Comparison of ENCODE assay signal across 20 cellular contexts in genomic region chr9:2307480-2307879, GRCh38.
A peak's percentile ranks its signal among the peaks of the same experiment; 100 is the strongest.
DNase-seq lines count a peak whose midpoint lies in the region; ATAC-seq and TF ChIP-seq lines count a peak whose summit lies in the region.
"Had no signal": no experiment of that assay in that cellular context is flagged by ENCODE, and none has a peak within 500 bp of the region (broad histone marks: within the 10 kb centered on the region; RNA-seq: fewer than 3 reads in every experiment).

No MANE protein-coding gene starts in this region.

- H3K4me2 ChIP-seq in neuronal stem cell (ENCODE audit: insufficient read depth, low read length, poor library complexity, severe bottlenecking) (no peak overlapping the region), MM.1S (ENCODE audit: low read depth, low read length) (no peak overlapping the region)
- H3K4me2 ChIP-seq: PC-9 had no signal

- H3K4me1 Mint-ChIP-seq in stimulated activated naive B cell treated with anti-CD40 and anti-IgM and Interleukin-4, amounts not matched to agents 10 μg/mL and 1 μg/mL and 100 μg/mL, for 72 hours: no peaks in the 10 kb centered on the region
- H3K4me1 Mint-ChIP-seq: CD8-positive, alpha-beta memory T cell; endodermal cell; naive B cell; T-cell had no signal

- TF ChIP-seq CTCF in MM.1S (IDR thresholded peaks at IDR 0.05; ENCODE audit: low read length): no peak

- H3K9me3 ChIP-seq in neuronal stem cell (replicated peaks in 1 of 2; ENCODE audit: control insufficient read depth in 2 of 2, insufficient read depth in 1 of 2, low read depth in 1 of 2, low read length in 2 of 2): peaks cover 0 to 3% of the 10 kb centered on the region in 2 donors
- no peaks in the 10 kb centered on the region for H3K9me3 ChIP-seq in MM.1S (replicated peaks; ENCODE audit: insufficient read depth, low read length)
- H3K9me3 ChIP-seq: suprapubic skin had no signal

- H2BK120ac ChIP-seq in neuronal stem cell (ENCODE audit: low read depth, low read length): no peak overlapping the region

- H3K14ac ChIP-seq in neuronal stem cell (ENCODE audit: low read length): no peak overlapping the region

- H3K27ac ChIP-seq in neuronal stem cell (replicated peaks; ENCODE audit: low read length) (no peak overlapping the region), MM.1S (ENCODE audit: low read length) (no peak overlapping the region)
- H3K27ac ChIP-seq: PC-9, suprapubic skin had no signal

- no peaks in the 10 kb centered on the region for H3K79me2 ChIP-seq in MM.1S (ENCODE audit: low read length)

- H2BK15ac ChIP-seq in neuronal stem cell (ENCODE audit: low read length): no peak overlapping the region

- DNase-seq in DMS53 treated with DMSO at 0.1 percent for 48 hours (lab: John Stamatoyannopoulos, UW; ENCODE audit: unreplicated experiment) (peak; percentile 48), RKO (ENCODE audit: low spot score) (peak; percentile 33), neuronal stem cell (ENCODE audit: low spot score) (no peak), MM.1S (no peak)
- DNase-seq in stimulated activated naive B cell treated with anti-CD40 and anti-IgM and Interleukin-4, amounts not matched to agents 10 μg/mL and 1 μg/mL and 100 μg/mL, for 72 hours: no peak
- DNase-seq: CD8-positive, alpha-beta memory T cell; endodermal cell; GF-D8; hippocampal formation; naive B cell; NCI-H1436 treated with DMSO at 0.1 percent for 48 hours; NCI-H526; T-cell had no signal

- H2AK5ac ChIP-seq in neuronal stem cell (ENCODE audit: low read depth, low read length): no peak overlapping the region

- ATAC-seq in esophagus mucosa: peak; percentile 83
- no peak for ATAC-seq in stimulated activated naive B cell treated with anti-CD40 and anti-IgM and Interleukin-4, amounts not matched to agents 10 μg/mL and 1 μg/mL and 100 μg/mL, for 72 hours (replicated peaks)
- ATAC-seq in GM21529 (IDR thresholded peaks at IDR 0.05; ENCODE audit: unreplicated experiment): no peak
- ATAC-seq: activated naive CD4-positive, alpha-beta T cell treated with anti-CD3 and anti-CD28 coated beads, Interleukin-2, amount 50 U/mL, for 72 hours; left lobe of liver; T-cell had no signal

- no peak overlapping the region for H3K4me3 ChIP-seq in neuronal stem cell (ENCODE audit: low read length in 2 of 2)
- H3K4me3 ChIP-seq in MM.1S (ENCODE audit: low read length): no peak overlapping the region
- H3K4me3 ChIP-seq: PC-9, suprapubic skin had no signal

- H3K27me3 ChIP-seq in neuronal stem cell (ENCODE audit: control insufficient read depth in 3 of 3, insufficient read depth in 3 of 3, low read depth in 1 of 3, low read length in 3 of 3) (no peaks in the 10 kb centered on the region), MM.1S (replicated peaks; ENCODE audit: insufficient read depth, low read length) (no peaks in the 10 kb centered on the region)
- H3K27me3 ChIP-seq: suprapubic skin had no signal

- peaks cover 6 to 25% of the 10 kb centered on the region in 2 donors for H3K27me3 Mint-ChIP-seq in stimulated activated naive B cell treated with anti-CD40 and anti-IgM and Interleukin-4, amounts not matched to agents 10 μg/mL and 1 μg/mL and 100 μg/mL, for 72 hours
- H3K27me3 Mint-ChIP-seq: progenitor cell of endocrine pancreas had no signal

- no peak overlapping the region for H3K9ac ChIP-seq in neuronal stem cell (ENCODE audit: low read depth, low read length, poor library complexity)
- H3K9ac ChIP-seq in MM.1S (ENCODE audit: low read length): no peak overlapping the region

- no peak overlapping the region for H2BK12ac ChIP-seq in neuronal stem cell (ENCODE audit: low read length)

- peaks cover 0 to 4% of the 10 kb centered on the region in 2 donors for H3K36me3 Mint-ChIP-seq in stimulated activated naive B cell treated with anti-CD40 and anti-IgM and Interleukin-4, amounts not matched to agents 10 μg/mL and 1 μg/mL and 100 μg/mL, for 72 hours
- H3K36me3 Mint-ChIP-seq: T-cell had no signal

- H3K36me3 ChIP-seq in neuronal stem cell (replicated peaks in 1 of 2; ENCODE audit: control insufficient read depth in 2 of 2, insufficient read depth in 2 of 2, low read length in 2 of 2): no peaks in the 10 kb centered on the region
- no peaks in the 10 kb centered on the region for H3K36me3 ChIP-seq in MM.1S (replicated peaks; ENCODE audit: insufficient read depth, low read length)
- H3K36me3 ChIP-seq: suprapubic skin had no signal

- no peak overlapping the region for H2BK5ac ChIP-seq in neuronal stem cell (ENCODE audit: low read length)

- H3K4me1 ChIP-seq in neuronal stem cell (ENCODE audit: control insufficient read depth in 2 of 2, insufficient read depth in 1 of 2, low read depth in 1 of 2, low read length in 2 of 2) (no peaks in the 10 kb centered on the region), MM.1S (ENCODE audit: low read length) (no peaks in the 10 kb centered on the region)
- H3K4me1 ChIP-seq: suprapubic skin had no signal

- no peaks in the 10 kb centered on the region for H3K9me2 ChIP-seq in MM.1S (replicated peaks; ENCODE audit: insufficient read depth, low read length)

- H3K79me1 ChIP-seq in neuronal stem cell (ENCODE audit: low read depth, low read length): no peaks in the 10 kb centered on the region

- H3K4ac ChIP-seq in neuronal stem cell (ENCODE audit: low read length): no peak overlapping the region

- no peaks in the 10 kb centered on the region for H3F3A ChIP-seq in MM.1S (ENCODE audit: insufficient read depth, low read length)

- H4K20me1 ChIP-seq in MM.1S (ENCODE audit: insufficient read depth, low read length): no peaks in the 10 kb centered on the region

- no peak overlapping the region for H3K27ac Mint-ChIP-seq in stimulated activated naive B cell treated with anti-CD40 and anti-IgM and Interleukin-4, amounts not matched to agents 10 μg/mL and 1 μg/mL and 100 μg/mL, for 72 hours
- H3K27ac Mint-ChIP-seq: activated naive CD4-positive, alpha-beta T cell treated with anti-CD3 and anti-CD28 coated beads, Interleukin-2, amount 50 U/mL, for 72 hours; CD8-positive, alpha-beta memory T cell; endodermal cell; naive B cell; progenitor cell of endocrine pancreas; T-cell had no signal

- H2AFZ ChIP-seq in neuronal stem cell (ENCODE audit: low read length) (peak overlapping the region; percentile 54), MM.1S (ENCODE audit: low read length) (no peak overlapping the region)
- H2AFZ ChIP-seq: PC-9 had no signal

- no peak overlapping the region for H3K18ac ChIP-seq in neuronal stem cell (ENCODE audit: low read length)

- no CpG with 5 or more reads among the region's 4 CpGs for WGBS in neuronal stem cell (ENCODE audit: extremely low coverage in 2 of 2, insufficient read length in 2 of 2, insufficient replicate concordance in 1 of 2), 2 donors

- H3K9me3 Mint-ChIP-seq in stimulated activated naive B cell treated with anti-CD40 and anti-IgM and Interleukin-4, amounts not matched to agents 10 μg/mL and 1 μg/mL and 100 μg/mL, for 72 hours: peaks cover 20 to 21% of the 10 kb centered on the region in 2 donors

- H4K91ac ChIP-seq in neuronal stem cell (ENCODE audit: low read depth, low read length, poor library complexity): no peak overlapping the region

- no peak overlapping the region for H4K8ac ChIP-seq in neuronal stem cell (ENCODE audit: low read depth, low read length)

- H3K23ac ChIP-seq in neuronal stem cell (ENCODE audit: low read depth, low read length, poor library complexity): no peak overlapping the region

- no peak overlapping the region for H3K4me3 Mint-ChIP-seq in stimulated activated naive B cell treated with anti-CD40 and anti-IgM and Interleukin-4, amounts not matched to agents 10 μg/mL and 1 μg/mL and 100 μg/mL, for 72 hours
- H3K4me3 Mint-ChIP-seq: CD8-positive, alpha-beta memory T cell; endodermal cell; naive B cell; T-cell had no signal

Comparison
In these comparisons a context has a peak if more than half of its experiments do, and no peak if none do; other contexts are left out.
1. DNase-seq: peak in DMS53 treated with DMSO at 0.1 percent for 48 hours (single experiment) and RKO (single experiment); none in neuronal stem cell (single experiment), stimulated activated naive B cell treated with anti-CD40 and anti-IgM and Interleukin-4, amounts not matched to agents 10 μg/mL and 1 μg/mL and 100 μg/mL, for 72 hours (single experiment) and MM.1S (single experiment).